Comparison of ENCODE assay signal across 16 cellular contexts in genomic region chr15:82186748-82187415, GRCh38.
DNase-seq lines count a peak whose midpoint lies in the region; ATAC-seq and TF ChIP-seq lines count a peak whose summit lies in the region.
"Had no signal": no experiment of that assay in that cellular context is flagged by ENCODE, and none has a peak within 500 bp of the region (broad histone marks: within the 10 kb centered on the region; RNA-seq: fewer than 3 reads in every experiment).

No MANE protein-coding gene starts in this region.

- H3K79me2 ChIP-seq in PC-3 (ENCODE audit: low read length): no peaks in the 10 kb centered on the region

- CTCF ChIA-PET in PC-3 (lab: Charles Lee): no interaction called here

- no peaks in the 10 kb centered on the region for H3K4me1 Mint-ChIP-seq in T-helper 2 cell treated with Interferon-gamma antibody and Interleukin-4, amounts not matched to agents 5 μg/mL and 100 μg/mL, for 36 hours (ENCODE audit: low read depth)

- intact Hi-C loops in PC-3 (cut with micrococcal nuclease): loop anchor here (5.0 kb wide), 1 partner anchor 775 kb away; no protein-coding TSS in a partner anchor

- no peaks in the 10 kb centered on the region for H3K9me3 Mint-ChIP-seq in T-helper 2 cell treated with Interferon-gamma antibody and Interleukin-4, amounts not matched to agents 5 μg/mL and 100 μg/mL, for 36 hours

- H2AFZ ChIP-seq in PC-3 (ENCODE audit: low read length): no peak overlapping the region

- H3K27me3 ChIP-seq in PC-3 (ENCODE audit: low read length): no peaks in the 10 kb centered on the region
- H3K27me3 ChIP-seq: adrenal gland, MG63, stomach had no signal

- POLR2A ChIA-PET in PC-3 (lab: Charles Lee; ENCODE audit: unreplicated experiment): no interaction called here

- H3K27me3 Mint-ChIP-seq in T-helper 2 cell treated with Interferon-gamma antibody and Interleukin-4, amounts not matched to agents 5 μg/mL and 100 μg/mL, for 36 hours (ENCODE audit: low read depth): no peaks in the 10 kb centered on the region
- H3K27me3 Mint-ChIP-seq: T-helper 17 cell had no signal

- no peaks in the 10 kb centered on the region for H4K20me1 ChIP-seq in PC-3 (ENCODE audit: low read length)

- H3K9me2 ChIP-seq in PC-3 (replicated peaks; ENCODE audit: low read length): no peaks in the 10 kb centered on the region

- DNase-seq in GM10266 (ENCODE audit: extremely low spot score): peak; percentile 33
- peak; percentile 80 for DNase-seq in NOMO-1 treated with DMSO at 0.1 percent for 48 hours (lab: John Stamatoyannopoulos, UW; ENCODE audit: unreplicated experiment)
- no peak for DNase-seq in NCI-H2029 (lab: John Stamatoyannopoulos, UW)
- no peak for DNase-seq in PC-3
- no peak for DNase-seq in hypothalamus (lab: John Stamatoyannopoulos, UW)
- DNase-seq in T-helper 2 cell treated with Interferon-gamma antibody and Interleukin-4, amounts not matched to agents 5 μg/mL and 100 μg/mL, for 36 hours (ENCODE audit: low spot score): no peak
- DNase-seq: ACHN; adrenal gland; DMS153; foreskin fibroblast; MG63; stimulated activated CD4-positive, alpha-beta T cell treated with anti-CD3 and anti-CD28 coated beads, Interleukin-1b, Interleukin-23, amount 100 ng/mL, for 48 hours; stomach; T-helper 17 cell had no signal

- no peak overlapping the region for H3K4me3 ChIP-seq in PC-3 (ENCODE audit: low read length)
- H3K4me3 ChIP-seq: adrenal gland, MG63, stomach had no signal

- no peak overlapping the region for H3K27ac Mint-ChIP-seq in T-helper 2 cell treated with Interferon-gamma antibody and Interleukin-4, amounts not matched to agents 5 μg/mL and 100 μg/mL, for 36 hours

- H3K4me3 Mint-ChIP-seq in T-helper 2 cell treated with Interferon-gamma antibody and Interleukin-4, amounts not matched to agents 5 μg/mL and 100 μg/mL, for 36 hours: no peak overlapping the region
- H3K4me3 Mint-ChIP-seq: T-helper 17 cell had no signal

- no peak overlapping the region for H3K4me2 ChIP-seq in PC-3 (ENCODE audit: low read length)

- TF ChIP-seq CTCF in GM10266 (IDR thresholded peaks at IDR 0.05; ENCODE audit: control insufficient read depth, insufficient read depth, low read depth, missing control alignments) (no peak), PC-3 (conservative IDR thresholded peaks at IDR 0.05; ENCODE audit: low read depth, low read length) (no peak)

- no peak overlapping the region for H3K9ac ChIP-seq in PC-3 (ENCODE audit: low read length)

- no peaks in the 10 kb centered on the region for H3K9me3 ChIP-seq in PC-3 (ENCODE audit: low read length)
- H3K9me3 ChIP-seq: adrenal gland, MG63, stomach had no signal

- no TSS peak for BruUV-seq in PC-3 (replicated peaks; lab: Mats Ljungman, UMichigan)

- peaks cover 4% of the 10 kb centered on the region for H3K36me3 Mint-ChIP-seq in T-helper 2 cell treated with Interferon-gamma antibody and Interleukin-4, amounts not matched to agents 5 μg/mL and 100 μg/mL, for 36 hours (ENCODE audit: low read depth)

- H3K27ac ChIP-seq in PC-3 (ENCODE audit: low read length): no peak overlapping the region
- H3K27ac ChIP-seq: adrenal gland, stomach had no signal

- H3K4me1 ChIP-seq in PC-3 (ENCODE audit: insufficient read depth, low read length): peaks cover 12% of the 10 kb centered on the region; the same call in 1 of the 2 replicates

- H3F3A ChIP-seq in PC-3 (ENCODE audit: low read length, unreplicated experiment): no peaks in the 10 kb centered on the region

- ATAC-seq in GM19452 (IDR thresholded peaks at IDR 0.05; ENCODE audit: unreplicated experiment): peak; percentile 85
- peak; percentile 98 for ATAC-seq in HG02885 (IDR thresholded peaks at IDR 0.05; ENCODE audit: poor library complexity, unreplicated experiment)
- ATAC-seq in PC-3: no peak
- ATAC-seq: T-helper 17 cell had no signal

- H3K36me3 ChIP-seq in PC-3 (ENCODE audit: low read depth, low read length): no peaks in the 10 kb centered on the region
- H3K36me3 ChIP-seq: adrenal gland, MG63 had no signal

Comparison
In these comparisons a context has a peak if more than half of its experiments do, and no peak if none do; other contexts are left out.
1. DNase-seq: peak in GM10266 (single experiment) and NOMO-1 treated with DMSO at 0.1 percent for 48 hours (single experiment); none in NCI-H2029 (single experiment), PC-3 (single experiment), hypothalamus (0 of 51) and T-helper 2 cell treated with Interferon-gamma antibody and Interleukin-4, amounts not matched to agents 5 μg/mL and 100 μg/mL, for 36 hours (single experiment).